In the genomic region with DNA sequence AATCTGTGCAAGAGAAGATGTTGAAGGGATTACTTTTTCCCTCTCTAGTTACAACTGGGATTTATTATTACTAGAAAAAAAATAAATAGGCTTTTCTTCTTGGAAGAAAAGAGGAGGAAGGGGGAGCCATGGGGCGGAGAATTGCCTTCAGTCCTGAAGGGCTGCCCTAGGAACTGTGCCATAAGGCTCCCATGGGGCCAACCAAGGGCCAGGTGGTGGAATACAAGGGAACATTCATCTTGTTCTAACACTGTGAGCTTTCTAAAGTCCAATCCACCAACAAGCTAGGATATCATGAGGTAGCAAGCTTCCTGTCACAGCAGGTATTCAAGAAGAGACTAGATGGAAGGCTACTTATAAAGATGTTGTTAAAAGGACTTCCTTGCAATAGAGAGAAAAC, we compare ENCODE assay signal across 26 cellular contexts. TPM values are rescaled to one million over a fixed set of nuclear protein-coding genes. Genes with fewer than 3 reads are reported as not detected.
DNase-seq lines count a peak whose midpoint lies in the region; ATAC-seq and TF ChIP-seq lines count a peak whose summit lies in the region.
"Had no signal": no experiment of that assay in that cellular context is flagged by ENCODE, and none has a peak within 500 bp of the region (broad histone marks: within the 10 kb centered on the region; RNA-seq: fewer than 3 reads in every experiment).

No MANE protein-coding gene starts in this region.

- no peak overlapping the region for H3K4me3 Mint-ChIP-seq in stimulated activated naive B cell treated with anti-CD40 and anti-IgM and Interleukin-4, amounts not matched to agents 10 μg/mL and 1 μg/mL and 100 μg/mL, for 72 hours
- H3K4me3 Mint-ChIP-seq: B cell; CD8-positive, alpha-beta T cell; IgD-negative memory B cell had no signal

- no peaks in the 10 kb centered on the region for H3F3A ChIP-seq in smooth muscle cell (ENCODE audit: low read depth)

- peaks cover 0 to 8% of the 10 kb centered on the region in 2 donors for H3K27me3 Mint-ChIP-seq in stimulated activated naive B cell treated with anti-CD40 and anti-IgM and Interleukin-4, amounts not matched to agents 10 μg/mL and 1 μg/mL and 100 μg/mL, for 72 hours
- H3K27me3 Mint-ChIP-seq: IgD-negative memory B cell had no signal

- H3K4me2 ChIP-seq in smooth muscle cell: no peak overlapping the region
- H3K4me2 ChIP-seq: KMS-11 had no signal

- 96% methylated on average over 1 of the region's 1 CpG for WGBS in smooth muscle cell (ENCODE audit: low lambda C conversion rate)

- peak overlapping the region; percentile 52 for H3K27ac Mint-ChIP-seq in stimulated activated naive B cell treated with anti-CD40 and anti-IgM and Interleukin-4, amounts not matched to agents 10 μg/mL and 1 μg/mL and 100 μg/mL, for 72 hours
- H3K27ac Mint-ChIP-seq: B cell; CD8-positive, alpha-beta T cell had no signal

- H3K4me3 ChIP-seq in smooth muscle cell: no peak overlapping the region
- H3K4me3 ChIP-seq: SK-N-MC had no signal

- H3K27me3 ChIP-seq in smooth muscle cell (ENCODE audit: low read depth): no peaks in the 10 kb centered on the region

- H3K36me3 Mint-ChIP-seq in stimulated activated naive B cell treated with anti-CD40 and anti-IgM and Interleukin-4, amounts not matched to agents 10 μg/mL and 1 μg/mL and 100 μg/mL, for 72 hours: no peaks in the 10 kb centered on the region
- H3K36me3 Mint-ChIP-seq: CD8-positive, alpha-beta T cell; IgD-negative memory B cell had no signal

- H3K9me3 Mint-ChIP-seq in stimulated activated naive B cell treated with anti-CD40 and anti-IgM and Interleukin-4, amounts not matched to agents 10 μg/mL and 1 μg/mL and 100 μg/mL, for 72 hours: no peaks in the 10 kb centered on the region
- H3K9me3 Mint-ChIP-seq: CD8-positive, alpha-beta T cell; IgD-negative memory B cell had no signal

- no peak overlapping the region for H3K9ac ChIP-seq in smooth muscle cell (ENCODE audit: low read depth)
- H3K9ac ChIP-seq: KMS-11 had no signal

- no peaks in the 10 kb centered on the region for H3K4me1 Mint-ChIP-seq in stimulated activated naive B cell treated with anti-CD40 and anti-IgM and Interleukin-4, amounts not matched to agents 10 μg/mL and 1 μg/mL and 100 μg/mL, for 72 hours
- H3K4me1 Mint-ChIP-seq: B cell, IgD-negative memory B cell had no signal

- no peak overlapping the region for H3K27ac ChIP-seq in smooth muscle cell (ENCODE audit: low read depth)
- H3K27ac ChIP-seq: 22Rv1, C4-2B, HL-60, KMS-11, RWPE1, SK-N-MC had no signal

- no peaks in the 10 kb centered on the region for H4K20me1 ChIP-seq in smooth muscle cell (ENCODE audit: low read depth)

- no peak overlapping the region for H2AFZ ChIP-seq in smooth muscle cell (ENCODE audit: low read depth)

- ATAC-seq in stimulated activated naive B cell treated with anti-CD40 and anti-IgM and Interleukin-4, amounts not matched to agents 10 μg/mL and 1 μg/mL and 100 μg/mL, for 72 hours (replicated peaks): no peak
- no peak for ATAC-seq in HG02840 (IDR thresholded peaks at IDR 0.05; ENCODE audit: low FRiP score, unreplicated experiment)
- ATAC-seq: CD8-positive, alpha-beta T cell; Panc1 had no signal

- no peaks in the 10 kb centered on the region for H3K36me3 ChIP-seq in smooth muscle cell (ENCODE audit: low read depth)

- no peaks in the 10 kb centered on the region for H3K4me1 ChIP-seq in smooth muscle cell (ENCODE audit: low read depth)

- DNase-seq in DMS 273 (lab: John Stamatoyannopoulos, UW; ENCODE audit: unreplicated experiment) (peak; percentile 32), DMS 273 treated with DMSO at 0.1 percent for 48 hours (lab: John Stamatoyannopoulos, UW) (no peak), cerebellar cortex (ENCODE audit: low spot score) (peak; percentile 50), smooth muscle cell (lab: John Stamatoyannopoulos, UW; ENCODE audit: unreplicated experiment) (no peak)
- DNase-seq in activated CD8-positive, alpha-beta memory T cell treated with anti-CD3 and anti-CD28 coated beads, Interleukin-2, amount 50 U/mL, for 48 hours: peak; percentile 15
- no peak for DNase-seq in activated CD8-positive, alpha-beta memory T cell treated with anti-CD3 and anti-CD28 coated beads for 24 hours
- no peak for DNase-seq in stimulated activated naive B cell treated with anti-CD40 and anti-IgM and Interleukin-4, amounts not matched to agents 10 μg/mL and 1 μg/mL and 100 μg/mL, for 72 hours
- DNase-seq: Calu3; CD8-positive, alpha-beta T cell; HCEC 1CT; MM.1S; NCI-H2029; NCI-H524; NCI-H774; SHP77 had no signal

- no peaks in the 10 kb centered on the region for H3K9me3 ChIP-seq in smooth muscle cell (replicated peaks; ENCODE audit: low read depth)

- TF ChIP-seq CTCF in smooth muscle cell (IDR thresholded peaks at IDR 0.05; ENCODE audit: borderline replicate concordance, insufficient read depth, poor library complexity, severe bottlenecking): no peak

- H3K79me2 ChIP-seq in smooth muscle cell (ENCODE audit: low read depth): no peaks in the 10 kb centered on the region

RNA-seq across cellular contexts. Expression of a gene that starts 24.8 kb away (rescaled TPM):
- 19.6 and 19.9 TPM in 2 replicates for total RNA-seq in smooth muscle cell
- polyA plus RNA-seq in smooth muscle cell: 8.4 and 10.1 TPM in 2 replicates
- total RNA-seq: OCI-LY7 had no signal
- polyA plus RNA-seq: IgD-negative memory B cell had no signal

Comparison
In these comparisons a context has a peak if more than half of its experiments do, and no peak if none do; other contexts are left out.
1. DNase-seq: peak in DMS 273 (single experiment), activated CD8-positive, alpha-beta memory T cell treated with anti-CD3 and anti-CD28 coated beads, Interleukin-2, amount 50 U/mL, for 48 hours (single experiment) and cerebellar cortex (single experiment); none in DMS 273 treated with DMSO at 0.1 percent for 48 hours (single experiment), activated CD8-positive, alpha-beta memory T cell treated with anti-CD3 and anti-CD28 coated beads for 24 hours (single experiment), stimulated activated naive B cell treated with anti-CD40 and anti-IgM and Interleukin-4, amounts not matched to agents 10 μg/mL and 1 μg/mL and 100 μg/mL, for 72 hours (single experiment) and smooth muscle cell (single experiment).